In genomic region chr1:59673575-59674467, GRCh38 we compare ENCODE assay signal across 12 cellular contexts.
DNase-seq lines count a peak whose midpoint lies in the region; ATAC-seq and TF ChIP-seq lines count a peak whose summit lies in the region.
"Had no signal": no experiment of that assay in that cellular context is flagged by ENCODE, and none has a peak within 500 bp of the region (broad histone marks: within the 10 kb centered on the region; RNA-seq: fewer than 3 reads in every experiment).

No MANE protein-coding gene starts in this region.

- no peaks in the 10 kb centered on the region for H4K20me1 ChIP-seq in BLaER1 treated with 17β-estradiol and CSF1 and Interleukin-3, amounts not matched to agents 10 nM and 100 nM

- peak overlapping the region in 8 of 11 experiments; percentile 35 to 78 (median 70); a peak in 15 of 22 replicates for H3K9ac ChIP-seq in BLaER1 treated with 17β-estradiol and CSF1 and Interleukin-3, amounts not matched to agents 10 nM and 100 nM

- no peak for TF ChIP-seq CTCF in RWPE1 (conservative IDR thresholded peaks at IDR 0.05; ENCODE audit: low read depth)
- TF ChIP-seq CTCF in prostate gland (IDR thresholded peaks at IDR 0.05): no peak

- CTCF ChIA-PET in RWPE1 (lab: Yijun Ruan, JAX): interaction anchor here (0.6 kb wide), 2 partner anchors 104 to 174 kb away, joined by 3 to 6 read pairs; no protein-coding TSS in a partner anchor

- WGBS in right cardiac atrium: 77% methylated on average over 16 of the region's 16 CpGs
- 13% methylated on average over 16 of the region's 16 CpGs for WGBS in prostate gland

- H3K27ac ChIP-seq in BLaER1 treated with 17β-estradiol and CSF1 and Interleukin-3, amounts not matched to agents 10 nM and 100 nM: peak overlapping the region; percentile 20 to 93 (median 88); a peak in 20 of 22 replicates
- H3K27ac ChIP-seq in RWPE1 (peak overlapping the region; percentile 97), right cardiac atrium (ENCODE audit: low read length) (peak overlapping the region; percentile 81), prostate gland (peak overlapping the region; percentile 70 to 73)

- intact Hi-C loops in right cardiac atrium (cut with DNase I) (no loop called here), prostate gland (cut with DNase I) (loop anchor here (5.0 kb wide), 1 partner anchor 77 kb away; no protein-coding TSS in a partner anchor)

- H3K4me2 ChIP-seq in BLaER1 treated with 17β-estradiol and CSF1 and Interleukin-3, amounts not matched to agents 10 nM and 100 nM: peak overlapping the region in 9 of 11 experiments; percentile 46 to 94 (median 81); a peak in 18 of 22 replicates

- H3K27me3 ChIP-seq in BLaER1 treated with 17β-estradiol and CSF1 and Interleukin-3, amounts not matched to agents 10 nM and 100 nM: no peaks in the 10 kb centered on the region
- H3K27me3 ChIP-seq in right cardiac atrium (ENCODE audit: control insufficient read depth, insufficient read depth): no peaks in the 10 kb centered on the region
- H3K27me3 ChIP-seq in prostate gland (replicated peaks; ENCODE audit: insufficient read depth): no peaks in the 10 kb centered on the region

- DNase-seq in RWPE1 (ENCODE audit: low spot score): peak; percentile 92
- DNase-seq in right cardiac atrium: peak in 1 of 3 donors; percentile 58
- peak; percentile 94 for DNase-seq in prostate gland (ENCODE audit: low spot score)
- no peak for DNase-seq in EL
- no peak for DNase-seq in NCI-H446 (lab: John Stamatoyannopoulos, UW)
- no peak for DNase-seq in kidney tubule cell (ENCODE audit: low spot score)
- DNase-seq in CD1c-positive myeloid dendritic cell (ENCODE audit: extremely low spot score): no peak
- DNase-seq: activated CD4-positive, alpha-beta T cell treated with anti-CD3 and anti-CD28 coated beads for 1 hour; activated gamma-delta T cell; NCI-H187; SHP77 treated with DMSO at 0.1 percent for 48 hours had no signal

- H3K4me1 ChIP-seq in BLaER1 treated with 17β-estradiol and CSF1 and Interleukin-3, amounts not matched to agents 10 nM and 100 nM: peaks cover 0 to 93% (median 67%) of the 10 kb centered on the region in 10 experiments; a peak in 17 of 20 replicates
- H3K4me1 ChIP-seq in right cardiac atrium (ENCODE audit: control insufficient read depth, insufficient read depth, low read length): peaks cover 12% of the 10 kb centered on the region
- H3K4me1 ChIP-seq in prostate gland (replicated peaks): peaks cover 10% of the 10 kb centered on the region

- no peak for TF ChIP-seq POLR2A in prostate gland (IDR thresholded peaks at IDR 0.05)

- H3K9me3 ChIP-seq in BLaER1 treated with 17β-estradiol and CSF1 and Interleukin-3, amounts not matched to agents 10 nM and 100 nM (replicated peaks in 1 of 11): peaks cover 0 to 61% (median 0%) of the 10 kb centered on the region in 11 experiments; a peak in 9 of 22 replicates
- H3K9me3 ChIP-seq in right cardiac atrium (ENCODE audit: control insufficient read depth, low read length) (no peaks in the 10 kb centered on the region), prostate gland (no peaks in the 10 kb centered on the region)

- POLR2A ChIA-PET in RWPE1 (lab: Yijun Ruan, JAX; ENCODE audit: low non-redundant PET): no interaction called here

- peaks cover 0 to 17% (median 0%) of the 10 kb centered on the region in 11 experiments; a peak in 2 of 22 replicates for H3K36me3 ChIP-seq in BLaER1 treated with 17β-estradiol and CSF1 and Interleukin-3, amounts not matched to agents 10 nM and 100 nM
- no peaks in the 10 kb centered on the region for H3K36me3 ChIP-seq in prostate gland

- H3K4me3 ChIP-seq in BLaER1 treated with 17β-estradiol and CSF1 and Interleukin-3, amounts not matched to agents 10 nM and 100 nM: peak overlapping the region in 2 of 10 experiments; percentile 7 to 10; a peak in 2 of 20 replicates
- H3K4me3 ChIP-seq in right cardiac atrium (ENCODE audit: low read length) (no peak overlapping the region), prostate gland (no peak overlapping the region)

- ATAC-seq in right cardiac atrium: no peak

Comparison
In these comparisons a context has a peak if more than half of its experiments do, and no peak if none do; other contexts are left out.
1. DNase-seq: peak in RWPE1 (single experiment) and prostate gland (single experiment); none in EL (single experiment), NCI-H446 (0 of 2), kidney tubule cell (single experiment) and CD1c-positive myeloid dendritic cell (single experiment).
2. Peak in every context shown above with its lines, with median percentiles within 50 percentile points of each other: H3K27ac ChIP-seq.